In the genomic region with DNA sequence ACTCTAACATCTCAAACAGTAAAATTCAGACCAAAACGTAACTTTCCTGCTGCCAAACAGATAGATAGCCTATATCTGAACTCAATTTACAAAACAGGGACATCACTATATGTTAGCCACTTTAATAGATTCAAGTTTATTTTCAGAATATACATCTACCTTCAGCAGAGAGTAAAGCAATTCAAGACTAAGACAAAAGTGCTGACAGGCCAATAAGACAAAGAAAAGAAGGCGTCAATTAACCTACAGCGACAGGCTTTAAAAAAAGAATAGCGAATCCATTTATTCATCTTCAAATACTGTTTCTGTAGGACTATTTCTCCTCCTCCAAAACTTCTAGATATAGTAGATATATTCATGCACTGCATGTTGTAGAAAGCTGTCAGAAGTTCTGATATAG, we compare ENCODE assay signal across 33 cellular contexts.
"Had no signal": no experiment of that assay in that cellular context is flagged by ENCODE, and none has a peak within 500 bp of the region (broad histone marks: within the 10 kb centered on the region; RNA-seq: fewer than 3 reads in every experiment).

No MANE protein-coding gene starts in this region.

- H3K36me3 ChIP-seq: adrenal gland, brain microvascular endothelial cell, breast epithelium had no signal

- FAIRE-seq: astrocyte, TTC549 had no signal

- H3K27ac ChIP-seq: adrenal gland, body of pancreas, brain microvascular endothelial cell, breast epithelium had no signal

- H3K4me3 ChIP-seq: adrenal gland, body of pancreas, breast epithelium had no signal

- H3K9me3 ChIP-seq: adrenal gland, body of pancreas, breast epithelium had no signal

- H3K27me3 ChIP-seq: adrenal gland, body of pancreas, brain microvascular endothelial cell, breast epithelium had no signal

- DNase-seq: activated B cell treated with CpG ODN at 0.5 μM for 24 hours; activated CD4-positive, alpha-beta memory T cell treated with anti-CD3 and anti-CD28 coated beads for 36 hours; activated CD4-positive, alpha-beta T cell treated with anti-CD3 and anti-CD28 coated beads for 4 hours; activated CD4-positive, alpha-beta T cell treated with anti-CD3 and anti-CD28 coated beads, Interleukin-2, amount 10 ng/mL, durations not matched to agents 24 days and 14 days; activated CD4-positive, alpha-beta T cell treated with anti-CD3 and anti-CD28 coated beads, Interleukin-2, amount 50 U/mL, for 1 hour; activated CD4-positive, alpha-beta T cell treated with anti-CD3 and anti-CD28 coated beads, Interleukin-2, amount 50 U/mL, for 4 hours; activated CD4-positive, CD25-positive, alpha-beta regulatory T cell treated with anti-CD3 and anti-CD28 coated beads, Interleukin-2, amount 50 U/mL, for 72 hours; activated CD8-positive, alpha-beta memory T cell treated with anti-CD3 and anti-CD28 coated beads, Interleukin-2, amount 50 U/mL, for 4 hours; activated CD8-positive, alpha-beta T cell treated with anti-CD3 and anti-CD28 coated beads for 36 hours; activated effector memory CD4-positive, alpha-beta T cell treated with anti-CD3 and anti-CD28 coated beads, Interleukin-2, amount 50 U/mL, for 16 hours; activated gamma-delta T cell treated with Interleukin-2 at 50 U/mL for 16 hours; activated naive CD4-positive, alpha-beta T cell; activated naive CD4-positive, alpha-beta T cell treated with anti-CD3 and anti-CD28 coated beads for 36 hours; activated naive CD4-positive, alpha-beta T cell treated with anti-CD3 and anti-CD28 coated beads, Interleukin-2, amount 50 U/mL, for 16 hours; activated naive CD8-positive, alpha-beta T cell treated with anti-CD3 and anti-CD28 coated beads for 36 hours; activated T-cell treated with anti-CD3 and anti-CD28 coated beads for 4 hours; activated T-cell treated with anti-CD3 and anti-CD28 coated beads, Interleukin-2, amount 50 U/mL, for 1 hour; activated T-cell treated with anti-CD3 and anti-CD28 coated beads, Interleukin-2, amount 50 U/mL, for 4 hours; activated T-cell treated with anti-CD3 and anti-CD28 coated beads, Interleukin-2, amount 50 U/mL, for 72 hours; adrenal gland; amniotic stem cell; aorta; body of pancreas; central memory CD4-positive, alpha-beta T cell; T-helper 1 cell; T-helper 2 cell; T-helper 9 cell had no signal

- H3K4me1 ChIP-seq: adrenal gland, body of pancreas, breast epithelium had no signal

- ATAC-seq: activated CD8-positive, alpha-beta T cell treated with anti-CD3 and anti-CD28 coated beads for 36 hours; activated naive CD4-positive, alpha-beta T cell treated with anti-CD3 and anti-CD28 coated beads, Interleukin-2, amount 50 U/mL, for 72 hours; activated T-cell treated with anti-CD3 and anti-CD28 coated beads, Interleukin-2, amount 50 U/mL, for 4 hours; activated T-cell treated with anti-CD3 and anti-CD28 coated beads, Interleukin-2, amount 50 U/mL, for 72 hours; activated T-helper 17 cell treated with anti-CD3 and anti-CD28 coated beads, Interleukin-2, amount 50 U/mL, for 72 hours; body of pancreas had no signal
